23 cellular contexts compared by ENCODE assay signal in genomic region chr9:124788542-124789217, GRCh38. TPM values are rescaled to one million over a fixed set of nuclear protein-coding genes. Genes with fewer than 3 reads are reported as not detected.
"Had no signal": no experiment of that assay in that cellular context is flagged by ENCODE, and none has a peak within 500 bp of the region (broad histone marks: within the 10 kb centered on the region; RNA-seq: fewer than 3 reads in every experiment).

No MANE protein-coding gene starts in this region.

- H3K4me3 Mint-ChIP-seq: activated CD4-positive, alpha-beta memory T cell treated with anti-CD3 and anti-CD28 coated beads for 36 hours; activated CD4-positive, alpha-beta T cell treated with anti-CD3 and anti-CD28 coated beads, Interleukin-2, amount 10 ng/mL, durations not matched to agents 7 days and 5 days; activated naive CD4-positive, alpha-beta T cell treated with anti-CD3 and anti-CD28 coated beads, Interleukin-2, amount 10 ng/mL, durations not matched to agents 7 days and 5 days; activated naive CD8-positive, alpha-beta T cell treated with anti-CD3 and anti-CD28 coated beads for 36 hours; activated T-cell treated with anti-CD3 and anti-CD28 coated beads, Interleukin-2, amount 50 U/mL, for 4 hours; T-cell had no signal

- H3K27ac ChIP-seq: adrenal gland, PC-9, SK-N-MC, VCaP had no signal

- H3K9me3 Mint-ChIP-seq: activated CD4-positive, alpha-beta memory T cell treated with anti-CD3 and anti-CD28 coated beads for 36 hours; activated CD4-positive, alpha-beta T cell treated with anti-CD3 and anti-CD28 coated beads, Interleukin-2, amount 10 ng/mL, durations not matched to agents 7 days and 5 days; activated naive CD4-positive, alpha-beta T cell treated with anti-CD3 and anti-CD28 coated beads, Interleukin-2, amount 10 ng/mL, durations not matched to agents 7 days and 5 days; activated naive CD8-positive, alpha-beta T cell treated with anti-CD3 and anti-CD28 coated beads for 36 hours; activated T-cell treated with anti-CD3 and anti-CD28 coated beads, Interleukin-2, amount 50 U/mL, for 4 hours; T-cell had no signal

- ATAC-seq: activated T-cell treated with anti-CD3 and anti-CD28 coated beads, Interleukin-2, amount 50 U/mL, for 4 hours; Right ventricle myocardium inferior; T-cell had no signal

- H3K4me1 Mint-ChIP-seq: activated CD4-positive, alpha-beta T cell treated with anti-CD3 and anti-CD28 coated beads, Interleukin-2, amount 10 ng/mL, durations not matched to agents 7 days and 5 days; activated naive CD8-positive, alpha-beta T cell treated with anti-CD3 and anti-CD28 coated beads for 36 hours; T-cell had no signal

- H3K27me3 ChIP-seq: adrenal gland had no signal

- H3K27ac Mint-ChIP-seq: activated CD4-positive, alpha-beta memory T cell treated with anti-CD3 and anti-CD28 coated beads for 36 hours; activated CD4-positive, alpha-beta T cell treated with anti-CD3 and anti-CD28 coated beads, Interleukin-2, amount 10 ng/mL, durations not matched to agents 7 days and 5 days; activated naive CD4-positive, alpha-beta T cell treated with anti-CD3 and anti-CD28 coated beads, Interleukin-2, amount 10 ng/mL, durations not matched to agents 7 days and 5 days; activated naive CD8-positive, alpha-beta T cell treated with anti-CD3 and anti-CD28 coated beads for 36 hours; T-cell had no signal

- H3K9me3 ChIP-seq: adrenal gland had no signal

- H3K36me3 ChIP-seq: adrenal gland had no signal

- H3K36me3 Mint-ChIP-seq: activated CD4-positive, alpha-beta memory T cell treated with anti-CD3 and anti-CD28 coated beads for 36 hours; activated naive CD4-positive, alpha-beta T cell treated with anti-CD3 and anti-CD28 coated beads, Interleukin-2, amount 10 ng/mL, durations not matched to agents 7 days and 5 days; activated naive CD8-positive, alpha-beta T cell treated with anti-CD3 and anti-CD28 coated beads for 36 hours; T-cell had no signal

- H3K4me3 ChIP-seq: adrenal gland, PC-9, SK-N-MC had no signal

- DNase-seq: activated CD4-positive, alpha-beta memory T cell treated with anti-CD3 and anti-CD28 coated beads for 36 hours; activated CD4-positive, alpha-beta T cell treated with anti-CD3 and anti-CD28 coated beads, Interleukin-2, amount 10 ng/mL, durations not matched to agents 7 days and 5 days; activated CD4-positive, CD25-positive, alpha-beta regulatory T cell; activated CD8-positive, alpha-beta memory T cell treated with anti-CD3 and anti-CD28 coated beads for 24 hours; activated gamma-delta T cell treated with Interleukin-2 at 50 U/mL for 16 hours; activated naive CD8-positive, alpha-beta T cell treated with anti-CD3 and anti-CD28 coated beads for 36 hours; activated T-cell treated with anti-CD3 and anti-CD28 coated beads, Interleukin-2, amount 50 U/mL, for 4 hours; anterior cingulate cortex; Kasumi-1; KBM-7; NCI-H1436 treated with DMSO at 0.1 percent for 48 hours; NCI-H187; NCI-H2081; NCI-H510A treated with DMSO at 0.1 percent for 48 hours; PC-9; T-helper 2 cell; T1000 had no signal

RNA-seq across cellular contexts. Expression of gene OLFML2A, which starts 11.7 kb away (rescaled TPM):
- total RNA-seq: activated CD4-positive, alpha-beta memory T cell treated with anti-CD3 and anti-CD28 coated beads for 36 hours; activated CD4-positive, alpha-beta T cell treated with anti-CD3 and anti-CD28 coated beads, Interleukin-2, amount 10 ng/mL, durations not matched to agents 7 days and 5 days; activated naive CD8-positive, alpha-beta T cell treated with anti-CD3 and anti-CD28 coated beads for 36 hours had no signal
